Comparison of ENCODE assay signal across 2 cellular contexts in the genomic region with DNA sequence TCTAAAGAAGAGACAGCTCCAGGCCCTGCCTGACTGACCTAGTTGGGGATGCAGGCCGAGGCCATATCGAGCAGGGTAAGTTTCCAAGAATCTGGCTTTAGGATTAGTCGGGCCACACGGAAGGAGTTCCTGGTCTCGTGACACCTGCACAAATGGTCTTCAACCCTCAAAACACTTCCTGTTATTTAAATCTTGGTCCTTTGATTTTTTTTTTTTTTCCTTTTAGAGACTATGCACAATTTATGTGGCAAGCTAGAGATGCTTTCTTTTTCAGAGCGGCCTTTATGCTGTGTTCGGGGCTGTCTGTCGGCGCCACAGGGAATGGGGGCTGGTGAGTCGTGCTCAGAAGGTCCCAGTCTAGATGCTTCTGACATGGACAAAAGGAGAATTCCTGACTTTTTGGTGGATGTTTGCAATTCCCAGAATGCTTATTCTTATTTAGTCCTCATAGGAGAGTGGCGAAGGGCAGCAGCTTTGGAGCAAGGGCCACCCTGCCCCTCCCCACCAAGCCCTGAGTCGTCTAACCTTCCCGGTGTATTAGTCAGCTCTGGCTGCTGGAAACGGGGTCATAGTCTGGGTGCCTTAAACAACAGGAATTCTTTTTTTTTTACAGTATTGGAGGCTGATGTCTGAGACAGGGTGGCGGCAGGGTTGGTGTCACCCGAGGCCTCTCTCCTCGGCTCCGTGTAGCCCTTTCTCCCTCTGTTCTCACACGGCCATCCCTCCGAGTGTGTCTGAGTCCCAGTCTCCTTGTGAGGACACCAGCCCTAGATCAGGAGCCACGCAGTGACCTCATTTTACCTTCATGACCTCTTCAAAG.
A peak's percentile ranks its signal among the peaks of the same experiment; 100 is the strongest.
TF ChIP-seq lines count a peak whose summit lies in the region.

No MANE protein-coding gene starts in this region.

TF ChIP-seq in GM23338, 12 proteins besides CTCF, POLR2A, EP300 and RAD21 (continued from another document and continues in another):
- TF ChIP-seq EZH2 (IDR thresholded peaks at IDR 0.05; ENCODE audit: low read depth, unreplicated experiment): no peak
- no peak for TF ChIP-seq JUNB (IDR thresholded peaks at IDR 0.05; ENCODE audit: unreplicated experiment)
- TF ChIP-seq, protein P1, sequence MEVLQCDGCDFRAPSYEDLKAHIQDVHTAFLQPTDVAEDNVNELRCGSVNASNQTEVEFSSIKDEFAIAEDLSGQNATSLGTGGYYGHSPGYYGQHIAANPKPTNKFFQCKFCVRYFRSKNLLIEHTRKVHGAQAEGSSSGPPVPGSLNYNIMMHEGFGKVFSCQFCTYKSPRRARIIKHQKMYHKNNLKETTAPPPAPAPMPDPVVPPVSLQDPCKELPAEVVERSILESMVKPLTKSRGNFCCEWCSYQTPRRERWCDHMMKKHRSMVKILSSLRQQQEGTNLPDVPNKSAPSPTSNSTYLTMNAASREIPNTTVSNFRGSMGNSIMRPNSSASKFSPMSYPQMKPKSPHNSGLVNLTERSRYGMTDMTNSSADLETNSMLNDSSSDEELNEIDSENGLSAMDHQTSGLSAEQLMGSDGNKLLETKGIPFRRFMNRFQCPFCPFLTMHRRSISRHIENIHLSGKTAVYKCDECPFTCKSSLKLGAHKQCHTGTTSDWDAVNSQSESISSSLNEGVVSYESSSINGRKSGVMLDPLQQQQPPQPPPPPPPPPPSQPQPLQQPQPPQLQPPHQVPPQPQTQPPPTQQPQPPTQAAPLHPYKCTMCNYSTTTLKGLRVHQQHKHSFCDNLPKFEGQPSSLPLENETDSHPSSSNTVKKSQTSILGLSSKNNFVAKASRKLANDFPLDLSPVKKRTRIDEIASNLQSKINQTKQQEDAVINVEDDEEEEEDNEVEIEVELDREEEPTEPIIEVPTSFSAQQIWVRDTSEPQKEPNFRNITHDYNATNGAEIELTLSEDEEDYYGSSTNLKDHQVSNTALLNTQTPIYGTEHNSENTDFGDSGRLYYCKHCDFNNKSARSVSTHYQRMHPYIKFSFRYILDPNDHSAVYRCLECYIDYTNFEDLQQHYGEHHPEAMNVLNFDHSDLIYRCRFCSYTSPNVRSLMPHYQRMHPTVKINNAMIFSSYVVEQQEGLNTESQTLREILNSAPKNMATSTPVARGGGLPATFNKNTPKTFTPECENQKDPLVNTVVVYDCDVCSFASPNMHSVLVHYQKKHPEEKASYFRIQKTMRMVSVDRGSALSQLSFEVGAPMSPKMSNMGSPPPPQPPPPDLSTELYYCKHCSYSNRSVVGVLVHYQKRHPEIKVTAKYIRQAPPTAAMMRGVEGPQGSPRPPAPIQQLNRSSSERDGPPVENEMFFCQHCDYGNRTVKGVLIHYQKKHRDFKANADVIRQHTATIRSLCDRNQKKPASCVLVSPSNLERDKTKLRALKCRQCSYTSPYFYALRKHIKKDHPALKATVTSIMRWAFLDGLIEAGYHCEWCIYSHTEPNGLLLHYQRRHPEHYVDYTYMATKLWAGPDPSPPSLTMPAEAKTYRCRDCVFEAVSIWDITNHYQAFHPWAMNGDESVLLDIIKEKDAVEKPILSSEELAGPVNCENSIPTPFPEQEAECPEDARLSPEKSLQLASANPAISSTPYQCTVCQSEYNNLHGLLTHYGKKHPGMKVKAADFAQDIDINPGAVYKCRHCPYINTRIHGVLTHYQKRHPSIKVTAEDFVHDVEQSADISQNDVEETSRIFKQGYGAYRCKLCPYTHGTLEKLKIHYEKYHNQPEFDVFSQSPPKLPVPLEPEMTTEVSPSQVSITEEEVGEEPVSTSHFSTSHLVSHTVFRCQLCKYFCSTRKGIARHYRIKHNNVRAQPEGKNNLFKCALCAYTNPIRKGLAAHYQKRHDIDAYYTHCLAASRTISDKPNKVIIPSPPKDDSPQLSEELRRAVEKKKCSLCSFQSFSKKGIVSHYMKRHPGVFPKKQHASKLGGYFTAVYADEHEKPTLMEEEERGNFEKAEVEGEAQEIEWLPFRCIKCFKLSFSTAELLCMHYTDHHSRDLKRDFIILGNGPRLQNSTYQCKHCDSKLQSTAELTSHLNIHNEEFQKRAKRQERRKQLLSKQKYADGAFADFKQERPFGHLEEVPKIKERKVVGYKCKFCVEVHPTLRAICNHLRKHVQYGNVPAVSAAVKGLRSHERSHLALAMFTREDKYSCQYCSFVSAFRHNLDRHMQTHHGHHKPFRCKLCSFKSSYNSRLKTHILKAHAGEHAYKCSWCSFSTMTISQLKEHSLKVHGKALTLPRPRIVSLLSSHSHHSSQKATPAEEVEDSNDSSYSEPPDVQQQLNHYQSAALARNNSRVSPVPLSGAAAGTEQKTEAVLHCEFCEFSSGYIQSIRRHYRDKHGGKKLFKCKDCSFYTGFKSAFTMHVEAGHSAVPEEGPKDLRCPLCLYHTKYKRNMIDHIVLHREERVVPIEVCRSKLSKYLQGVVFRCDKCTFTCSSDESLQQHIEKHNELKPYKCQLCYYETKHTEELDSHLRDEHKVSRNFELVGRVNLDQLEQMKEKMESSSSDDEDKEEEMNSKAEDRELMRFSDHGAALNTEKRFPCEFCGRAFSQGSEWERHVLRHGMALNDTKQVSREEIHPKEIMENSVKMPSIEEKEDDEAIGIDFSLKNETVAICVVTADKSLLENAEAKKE (CRISPR knock-in tag; IDR thresholded peaks at IDR 0.05): no peak
- no peak for TF ChIP-seq STAT1 (IDR thresholded peaks at IDR 0.05; ENCODE audit: unreplicated experiment)
- TF ChIP-seq EZH2phosphoT487 (IDR thresholded peaks at IDR 0.05; ENCODE audit: unreplicated experiment): no peak
- TF ChIP-seq POLR2AphosphoS5 (IDR thresholded peaks at IDR 0.05; ENCODE audit: low read depth): no peak
- TF ChIP-seq, protein P2, sequence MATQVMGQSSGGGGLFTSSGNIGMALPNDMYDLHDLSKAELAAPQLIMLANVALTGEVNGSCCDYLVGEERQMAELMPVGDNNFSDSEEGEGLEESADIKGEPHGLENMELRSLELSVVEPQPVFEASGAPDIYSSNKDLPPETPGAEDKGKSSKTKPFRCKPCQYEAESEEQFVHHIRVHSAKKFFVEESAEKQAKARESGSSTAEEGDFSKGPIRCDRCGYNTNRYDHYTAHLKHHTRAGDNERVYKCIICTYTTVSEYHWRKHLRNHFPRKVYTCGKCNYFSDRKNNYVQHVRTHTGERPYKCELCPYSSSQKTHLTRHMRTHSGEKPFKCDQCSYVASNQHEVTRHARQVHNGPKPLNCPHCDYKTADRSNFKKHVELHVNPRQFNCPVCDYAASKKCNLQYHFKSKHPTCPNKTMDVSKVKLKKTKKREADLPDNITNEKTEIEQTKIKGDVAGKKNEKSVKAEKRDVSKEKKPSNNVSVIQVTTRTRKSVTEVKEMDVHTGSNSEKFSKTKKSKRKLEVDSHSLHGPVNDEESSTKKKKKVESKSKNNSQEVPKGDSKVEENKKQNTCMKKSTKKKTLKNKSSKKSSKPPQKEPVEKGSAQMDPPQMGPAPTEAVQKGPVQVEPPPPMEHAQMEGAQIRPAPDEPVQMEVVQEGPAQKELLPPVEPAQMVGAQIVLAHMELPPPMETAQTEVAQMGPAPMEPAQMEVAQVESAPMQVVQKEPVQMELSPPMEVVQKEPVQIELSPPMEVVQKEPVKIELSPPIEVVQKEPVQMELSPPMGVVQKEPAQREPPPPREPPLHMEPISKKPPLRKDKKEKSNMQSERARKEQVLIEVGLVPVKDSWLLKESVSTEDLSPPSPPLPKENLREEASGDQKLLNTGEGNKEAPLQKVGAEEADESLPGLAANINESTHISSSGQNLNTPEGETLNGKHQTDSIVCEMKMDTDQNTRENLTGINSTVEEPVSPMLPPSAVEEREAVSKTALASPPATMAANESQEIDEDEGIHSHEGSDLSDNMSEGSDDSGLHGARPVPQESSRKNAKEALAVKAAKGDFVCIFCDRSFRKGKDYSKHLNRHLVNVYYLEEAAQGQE (IDR thresholded peaks at IDR 0.05; ENCODE audit: unreplicated experiment): no peak
- TF ChIP-seq ZNF331 (CRISPR knock-in tag; IDR thresholded peaks at IDR 0.05; ENCODE audit: low read depth): no peak

TF ChIP-seq in endothelial cell of umbilical vein, 7 proteins besides CTCF, POLR2A, EP300 and RAD21:
- TF ChIP-seq, protein P3, sequence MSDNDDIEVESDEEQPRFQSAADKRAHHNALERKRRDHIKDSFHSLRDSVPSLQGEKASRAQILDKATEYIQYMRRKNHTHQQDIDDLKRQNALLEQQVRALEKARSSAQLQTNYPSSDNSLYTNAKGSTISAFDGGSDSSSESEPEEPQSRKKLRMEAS (IDR thresholded peaks at IDR 0.05; ENCODE audit: insufficient read depth, insufficient read length): no peak
- TF ChIP-seq EZH2 (IDR thresholded peaks at IDR 0.05; ENCODE audit: borderline replicate concordance, low read depth, low read length, severe bottlenecking): no peak
- peak; percentile 57 for TF ChIP-seq FOS (IDR thresholded peaks at IDR 0.05; ENCODE audit: borderline replicate concordance, insufficient read depth, low read length)
